Comparison of ENCODE assay signal across 25 cellular contexts in genomic region chr17:83106913-83107655, GRCh38. TPM values are rescaled to one million over a fixed set of nuclear protein-coding genes. Genes with fewer than 3 reads are reported as not detected.
DNase-seq lines count a peak whose midpoint lies in the region; ATAC-seq, FAIRE-seq and TF ChIP-seq lines count a peak whose summit lies in the region.
"Had no signal": no experiment of that assay in that cellular context is flagged by ENCODE, and none has a peak within 500 bp of the region (broad histone marks: within the 10 kb centered on the region; RNA-seq: fewer than 3 reads in every experiment).

No MANE protein-coding gene starts in this region.

- peaks cover 9% of the 10 kb centered on the region for H4K20me1 ChIP-seq in K562 (replicated peaks; ENCODE audit: control insufficient read depth, insufficient read depth, low read length)

- no peak overlapping the region for H3K4me2 ChIP-seq in K562 (ENCODE audit: insufficient read depth, low read length)
- H3K4me2 ChIP-seq: KMS-11, PC-9 had no signal

- ATAC-seq in K562 (no peak), HG03342 (IDR thresholded peaks at IDR 0.05; ENCODE audit: unreplicated experiment) (no peak)
- ATAC-seq: activated CD4-positive, CD25-positive, alpha-beta regulatory T cell treated with anti-CD3 and anti-CD28 coated beads, Interleukin-2, amount 50 U/mL, for 24 hours; activated T-cell treated with anti-CD3 and anti-CD28 coated beads, Interleukin-2, amount 50 U/mL, for 72 hours; CD8-positive, alpha-beta T cell; effector memory CD8-positive, alpha-beta T cell; heart left ventricle; left ventricle myocardium superior; psoas muscle had no signal

- H3K4me1 ChIP-seq in HEK293 (ENCODE audit: control insufficient read depth, insufficient read depth, low read length) (peaks cover 16% of the 10 kb centered on the region), K562 (replicated peaks in 1 of 2; ENCODE audit: control insufficient read depth in 2 of 2, insufficient read depth in 2 of 2, low read length in 2 of 2) (peaks cover 19 to 57% of the 10 kb centered on the region in 2 experiments; a peak in 4 of 5 replicates), tibial artery (peaks cover 0 to 71% (median 48%) of the 10 kb centered on the region in 4 donors)

- BruUV-seq in K562 (replicated peaks; lab: Mats Ljungman, UMichigan), result no TSS peak

- CTCF ChIA-PET in HEK293 (lab: Yijun Ruan, JAX), result no interaction called here
- CTCF ChIA-PET in K562 (lab: Yijun Ruan, JAX; ENCODE audit: low intra/inter-chr PET ratio), result no interaction called here
- CTCF ChIA-PET in activated naive CD4-positive, alpha-beta T cell treated with anti-CD3 and anti-CD28 coated beads, Interleukin-2, amount 10 ng/mL, durations not matched to agents 7 days and 5 days (lab: Charles Lee), result no interaction called here

- no peak overlapping the region for H3K4me3 ChIP-seq in HEK293 (ENCODE audit: low read depth, low read length)
- no peak overlapping the region for H3K4me3 ChIP-seq in K562
- no peak overlapping the region for H3K4me3 ChIP-seq in tibial artery
- H3K4me3 ChIP-seq: esophagus squamous epithelium, heart left ventricle, PC-9, psoas muscle had no signal

- no peak for DNase-seq in K562 (ENCODE audit: extremely low read depth in 1 of 4, low spot score in 3 of 4)
- no peak for DNase-seq in mesothelial cell of epicardium (ENCODE audit: low spot score in 2 of 2, unreplicated experiment in 2 of 2)
- DNase-seq in tibial artery, result peak in 1 of 2 donors; percentile 76
- DNase-seq in activated naive CD4-positive, alpha-beta T cell treated with anti-CD3 and anti-CD28 coated beads, Interleukin-2, amount 10 ng/mL, durations not matched to agents 7 days and 5 days, result no peak
- no peak for DNase-seq in SW 1271 (lab: John Stamatoyannopoulos, UW)
- DNase-seq: activated CD8-positive, alpha-beta memory T cell treated with anti-CD3 and anti-CD28 coated beads for 24 hours; activated naive CD4-positive, alpha-beta T cell treated with anti-CD3 and anti-CD28 coated beads, Interleukin-2, amount 50 U/mL, for 16 hours; activated T-cell treated with anti-CD3 and anti-CD28 coated beads, Interleukin-2, amount 50 U/mL, for 72 hours; CD8-positive, alpha-beta T cell; DMS53; effector memory CD8-positive, alpha-beta T cell; esophagus squamous epithelium; GF-D8; heart left ventricle; left ventricle myocardium superior; NCI-H187 treated with DMSO at 0.1 percent for 48 hours; NCI-H446; PC-9 had no signal

- TF ChIP-seq CTCF in HEK293 (tag by site-specific recombination; IDR thresholded peaks at IDR 0.05) (no peak), K562 (IDR thresholded peaks at IDR 0.05 in 2 of 3, conservative IDR thresholded peaks at IDR 0.05 in 1 of 3; ENCODE audit: insufficient read depth in 2 of 3, low read depth in 1 of 3, low read length in 3 of 3) (no peak), mesothelial cell of epicardium (IDR thresholded peaks at IDR 0.05; ENCODE audit: unreplicated experiment) (no peak), tibial artery (IDR thresholded peaks at IDR 0.05) (no peak)

- no peaks in the 10 kb centered on the region for H3K27me3 Mint-ChIP-seq in mesothelial cell of epicardium (ENCODE audit: low read depth)
- H3K27me3 Mint-ChIP-seq in activated naive CD4-positive, alpha-beta T cell treated with anti-CD3 and anti-CD28 coated beads, Interleukin-2, amount 10 ng/mL, durations not matched to agents 7 days and 5 days, result peaks cover 64% of the 10 kb centered on the region

- POLR2A ChIA-PET in HEK293 (lab: Yijun Ruan, JAX) (no interaction called here), K562 (lab: Yijun Ruan, JAX) (interaction anchor here (0.5 kb wide), 1 partner anchor 9 kb away, joined by 3 read pairs; no protein-coding TSS in a partner anchor)

- H3K9me1 ChIP-seq in K562 (ENCODE audit: control insufficient read depth, insufficient read depth, low read length), result peaks cover 4% of the 10 kb centered on the region

- no peak for FAIRE-seq in K562 (lab: Jason Lieb, UNC)

- H3K27me3 ChIP-seq in K562 (ENCODE audit: control insufficient read depth in 2 of 2, insufficient read depth in 2 of 2, low read length in 2 of 2), result peaks cover 16 to 65% of the 10 kb centered on the region in 2 experiments
- H3K27me3 ChIP-seq in tibial artery, result no peaks in the 10 kb centered on the region
- H3K27me3 ChIP-seq: heart left ventricle had no signal

- no peaks in the 10 kb centered on the region for H3K9me3 ChIP-seq in HEK293 (ENCODE audit: control insufficient read depth, insufficient read depth, low read depth, low read length)
- no peaks in the 10 kb centered on the region; the same call in none of the 2 replicates for H3K9me3 ChIP-seq in K562 (replicated peaks; ENCODE audit: control insufficient read depth, insufficient read depth, low read depth, low read length)
- no peaks in the 10 kb centered on the region for H3K9me3 ChIP-seq in tibial artery
- H3K9me3 ChIP-seq: esophagus squamous epithelium, heart left ventricle, psoas muscle had no signal

- peaks cover 65% of the 10 kb centered on the region for H3K4me1 Mint-ChIP-seq in mesothelial cell of epicardium
- no peaks in the 10 kb centered on the region for H3K4me1 Mint-ChIP-seq in activated naive CD4-positive, alpha-beta T cell treated with anti-CD3 and anti-CD28 coated beads, Interleukin-2, amount 10 ng/mL, durations not matched to agents 7 days and 5 days

- peak overlapping the region; percentile 91 for H3K27ac Mint-ChIP-seq in mesothelial cell of epicardium
- H3K27ac Mint-ChIP-seq in activated naive CD4-positive, alpha-beta T cell treated with anti-CD3 and anti-CD28 coated beads, Interleukin-2, amount 10 ng/mL, durations not matched to agents 7 days and 5 days, result no peak overlapping the region
- H3K27ac Mint-ChIP-seq: activated T-cell treated with anti-CD3 and anti-CD28 coated beads, Interleukin-2, amount 50 U/mL, for 72 hours; CD8-positive, alpha-beta T cell had no signal

- no peaks in the 10 kb centered on the region for H3K36me3 Mint-ChIP-seq in mesothelial cell of epicardium
- no peaks in the 10 kb centered on the region for H3K36me3 Mint-ChIP-seq in activated naive CD4-positive, alpha-beta T cell treated with anti-CD3 and anti-CD28 coated beads, Interleukin-2, amount 10 ng/mL, durations not matched to agents 7 days and 5 days
- H3K36me3 Mint-ChIP-seq: CD8-positive, alpha-beta T cell had no signal

- no peak overlapping the region for H3K9ac ChIP-seq in K562 (ENCODE audit: insufficient read depth in 1 of 2, low read depth in 2 of 2, low read length in 2 of 2)
- H3K9ac ChIP-seq: KMS-11 had no signal

- H3K36me3 ChIP-seq in HEK293 (ENCODE audit: control insufficient read depth in 2 of 2, insufficient read depth in 1 of 2, low read length in 2 of 2), result no peaks in the 10 kb centered on the region
- H3K36me3 ChIP-seq in K562 (ENCODE audit: control insufficient read depth, insufficient read depth, low read length), result no peaks in the 10 kb centered on the region
- no peaks in the 10 kb centered on the region for H3K36me3 ChIP-seq in tibial artery
- H3K36me3 ChIP-seq: esophagus squamous epithelium, heart left ventricle had no signal

- H3K27ac ChIP-seq in HEK293 (ENCODE audit: extremely low read depth, low read depth, low read length) (no peak overlapping the region), K562 (ENCODE audit: extremely low read depth, low read depth, low read length) (no peak overlapping the region), tibial artery (peak overlapping the region; percentile 71 to 85)
- H3K27ac ChIP-seq: KMS-11, PC-9, psoas muscle had no signal

- intact Hi-C loops in K562 (cut with micrococcal nuclease), result no loop called here
- intact Hi-C loops in tibial artery (cut with DNase I; ENCODE audit: low total_unique reads), result no loop called here

- no peak for TF ChIP-seq RAD21 in K562 (CRISPR knock-in tag; conservative IDR thresholded peaks at IDR 0.05 in 1 of 2, IDR thresholded peaks at IDR 0.05 in 1 of 2)

- peaks cover 5% of the 10 kb centered on the region for H3K9me3 Mint-ChIP-seq in mesothelial cell of epicardium
- no peaks in the 10 kb centered on the region for H3K9me3 Mint-ChIP-seq in activated naive CD4-positive, alpha-beta T cell treated with anti-CD3 and anti-CD28 coated beads, Interleukin-2, amount 10 ng/mL, durations not matched to agents 7 days and 5 days
- H3K9me3 Mint-ChIP-seq: activated T-cell treated with anti-CD3 and anti-CD28 coated beads, Interleukin-2, amount 50 U/mL, for 72 hours; CD8-positive, alpha-beta T cell; central memory CD8-positive, alpha-beta T cell; effector memory CD8-positive, alpha-beta T cell; neural crest cell had no signal

- no peaks in the 10 kb centered on the region for H3K79me2 ChIP-seq in K562 (ENCODE audit: control insufficient read depth, insufficient read depth, low read length)

- TF ChIP-seq POLR2A in K562 (conservative IDR thresholded peaks at IDR 0.05), result no peak

- TF ChIP-seq EP300 in K562 (IDR thresholded peaks at IDR 0.05; ENCODE audit: low read length), result no peak

- 5% methylated on average over 16 of the region's 17 CpGs for WGBS in K562 (ENCODE audit: insufficient coverage, low coverage, missing lambda C conversion rate)

- in situ Hi-C loops in K562 (cut with MboI), result no loop called here

- H3K4me3 Mint-ChIP-seq in mesothelial cell of epicardium, result no peak overlapping the region
- H3K4me3 Mint-ChIP-seq in activated naive CD4-positive, alpha-beta T cell treated with anti-CD3 and anti-CD28 coated beads, Interleukin-2, amount 10 ng/mL, durations not matched to agents 7 days and 5 days, result no peak overlapping the region
- H3K4me3 Mint-ChIP-seq: activated T-cell treated with anti-CD3 and anti-CD28 coated beads, Interleukin-2, amount 50 U/mL, for 72 hours; CD8-positive, alpha-beta T cell; central memory CD8-positive, alpha-beta T cell; effector memory CD8-positive, alpha-beta T cell; neural crest cell had no signal

- no peak overlapping the region for H2AFZ ChIP-seq in K562 (ENCODE audit: low read depth, low read length)
- H2AFZ ChIP-seq: PC-9 had no signal

RNA-seq across cellular contexts. Expression of gene METRNL, which starts 27.7 kb away (rescaled TPM):
- 12.2 and 22.8 TPM in 2 replicates for total RNA-seq in K562 (2011; cell fraction: chromatin; rRNA removed; ENCODE audit: low replicate concordance)
- 23.4 and 25.7 TPM in 2 replicates for total RNA-seq in K562 (2011; cell fraction: nucleolus; rRNA removed)
- 12.5 and 12.8 TPM in 2 replicates for total RNA-seq in K562 (2011; cell fraction: nucleoplasm; rRNA removed)
- total RNA-seq in K562 (2014; rRNA removed) (28.2 and 34.9 TPM in 2 replicates), K562 (2014; rRNA removed; fragmentation: Illumina TruSeq; extraction: Trizol) (2.2 and 2.3 TPM in 2 replicates), K562 (2015; rRNA removed; fragmentation: Illumina TruSeq; extraction: Trizol) (10.7 and 14.2 TPM in 2 replicates), K562 (2021) (25.7 and 31.8 TPM in 2 replicates), mesothelial cell of epicardium (105 to 106 TPM (median 106 TPM) in 3 replicates)
- polyA plus RNA-seq in K562 (2011; rRNA removed) (2.9 and 6.2 TPM in 2 replicates), K562 (2014; fragmentation: Illumina TruSeq; extraction: Trizol) (1.7 and 10.2 TPM in 2 replicates), K562 (2014; fragmentation: Nextera tagmentation; extraction: Ambion mirVana) (under 1 TPM; 0.17 to 0.18 TPM), K562 (2014; rRNA removed) (19.5 and 23.5 TPM in 2 replicates)
- polyA plus RNA-seq in K562 (2011; cell fraction: cytosol; rRNA removed), result 14.1 and 23.9 TPM in 2 replicates
- 8.7 and 14.9 TPM in 2 replicates for polyA plus RNA-seq in K562 (2011; cell fraction: nucleus; rRNA removed)
- 24.6 and 38.9 TPM in 2 replicates for polyA plus RNA-seq in K562 (2012)
- polyA minus RNA-seq in K562 (2011; rRNA and poly(A)+ RNA removed), result 1.9 and 2.0 TPM in 2 replicates
- polyA minus RNA-seq in K562 (2011; cell fraction: cytosol; rRNA and poly(A)+ RNA removed), result 19.5 and 23.5 TPM in 2 replicates
- 6.1 and 6.4 TPM in 2 replicates for polyA minus RNA-seq in K562 (2011; cell fraction: nucleus; rRNA and poly(A)+ RNA removed)

Comparison
In these comparisons a context has a peak if more than half of its experiments do, and no peak if none do; other contexts are left out.
1. H3K27ac ChIP-seq: peak in tibial artery (2 of 2); none in HEK293 (single experiment) and K562 (single experiment).
2. Of the 44 proteins assayed by ChIP-seq in both K562 and HEK293: peak only in K562: none; only in HEK293: ATF2; in both: none; in neither: 43.